ENCODE assay signal across 8 cellular contexts in the genomic region with DNA sequence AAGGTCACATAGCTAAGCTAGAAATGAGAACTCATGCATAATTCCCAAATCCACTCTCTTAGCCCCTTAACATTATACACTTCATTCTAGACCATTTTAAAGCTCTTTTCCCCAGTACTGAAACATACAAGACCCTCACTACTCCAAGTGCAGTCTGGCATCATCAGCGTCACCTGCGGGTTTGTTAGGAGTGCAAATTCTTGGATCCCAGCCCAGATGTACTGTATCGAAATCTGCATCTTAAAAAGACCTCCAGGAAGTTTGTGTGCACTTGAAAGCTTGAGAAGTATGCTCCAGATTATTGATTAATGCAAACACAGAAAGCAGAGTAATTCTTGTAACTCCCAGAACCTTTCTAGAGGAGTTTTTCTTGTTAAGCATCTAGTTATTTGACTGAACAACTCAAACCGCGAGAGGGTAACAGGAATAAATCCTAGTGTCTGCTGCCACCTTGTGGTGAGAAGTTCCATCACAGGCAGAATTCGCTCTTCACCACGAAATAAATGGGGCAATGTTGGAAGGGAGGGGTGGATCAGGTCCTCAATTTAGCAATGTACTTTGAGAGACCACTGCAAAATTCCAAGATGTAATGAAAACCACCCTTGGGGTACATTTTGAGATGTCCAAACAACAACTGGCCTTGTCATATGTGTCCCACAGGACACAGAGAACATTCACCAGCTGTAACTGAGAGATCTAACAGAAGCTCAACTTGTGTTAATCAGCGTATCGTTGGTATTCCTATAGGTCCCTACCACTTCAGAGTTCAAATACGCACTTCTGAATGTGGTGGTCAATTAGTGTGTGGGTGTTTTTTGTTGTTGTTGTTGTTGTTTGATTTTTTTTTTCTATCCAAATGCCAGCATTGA. TPM values are rescaled to one million over a fixed set of nuclear protein-coding genes. Genes with fewer than 3 reads are reported as not detected.
A peak's percentile ranks its signal among the peaks of the same experiment; 100 is the strongest.
DNase-seq lines count a peak whose midpoint lies in the region; ATAC-seq and TF ChIP-seq lines count a peak whose summit lies in the region.

No MANE protein-coding gene starts in this region.

- TF ChIP-seq POLR2A in NB4 (IDR thresholded peaks at IDR 0.05; ENCODE audit: extremely low read depth, insufficient read length) = no peak

- 29 to 31% methylated on average over 10 of the region's 10 CpGs for WGBS in GM23248 (ENCODE audit: low coverage in 1 of 2, low lambda C conversion rate in 2 of 2, missing lambda C conversion rate in 2 of 2), 2 experiments

- no peak overlapping the region for H3K4me2 ChIP-seq in GM23248 (ENCODE audit: unreplicated experiment)

- ATAC-seq in HG03521 (IDR thresholded peaks at IDR 0.05; ENCODE audit: unreplicated experiment) = no peak

- H3K4me3 ChIP-seq in GM23248 = no peak overlapping the region
- no peak overlapping the region for H3K4me3 ChIP-seq in NB4 (ENCODE audit: low read depth, low read length)

- H3K27me3 ChIP-seq in GM23248 (replicated peaks; ENCODE audit: insufficient read depth) = no peaks in the 10 kb centered on the region

- no peak overlapping the region for H3K4me3 Mint-ChIP-seq in T-helper 2 cell treated with Interferon-gamma antibody and Interleukin-4, amounts not matched to agents 5 μg/mL and 100 μg/mL, for 36 hours

- H2AFZ ChIP-seq in GM23248 = no peak overlapping the region

- no peaks in the 10 kb centered on the region for H3K9me2 ChIP-seq in GM23248 (ENCODE audit: insufficient read depth)

- H3K9me3 Mint-ChIP-seq in T-helper 2 cell treated with Interferon-gamma antibody and Interleukin-4, amounts not matched to agents 5 μg/mL and 100 μg/mL, for 36 hours = no peaks in the 10 kb centered on the region

- H3K27ac ChIP-seq in GM23248 = no peak overlapping the region

- no peaks in the 10 kb centered on the region for H3K79me2 ChIP-seq in GM23248 (ENCODE audit: insufficient read depth)

- 0 out of 2 replicates have a peak, but pooled peaks cover 2% of the 10 kb centered on the region for H3K4me1 ChIP-seq in GM23248 (ENCODE audit: insufficient read depth)

- H3K9ac ChIP-seq in GM23248 = no peak overlapping the region

- in situ Hi-C loops in GM23248 (cut with MboI) = loop anchor here (5.0 to 25.0 kb wide), 2 partner anchors 466 to 1206 kb away; no protein-coding TSS in a partner anchor

- 0 out of 2 replicates have a peak, but pooled peaks cover 4% of the 10 kb centered on the region for H3K36me3 ChIP-seq in GM23248 (ENCODE audit: low read depth)

- H3F3A ChIP-seq in GM23248 (ENCODE audit: insufficient read depth) = no peaks in the 10 kb centered on the region

- peak; percentile 57 for TF ChIP-seq CTCF in NB4 (IDR thresholded peaks at IDR 0.05; ENCODE audit: low read depth, low read length)

- H3K4me1 Mint-ChIP-seq in T-helper 2 cell treated with Interferon-gamma antibody and Interleukin-4, amounts not matched to agents 5 μg/mL and 100 μg/mL, for 36 hours (ENCODE audit: low read depth) = no peaks in the 10 kb centered on the region

- H3K9me3 ChIP-seq in GM23248 (ENCODE audit: low read depth) = no peaks in the 10 kb centered on the region

- H4K20me1 ChIP-seq in GM23248 (ENCODE audit: insufficient read depth) = no peaks in the 10 kb centered on the region

- DNase-seq in ELR (ENCODE audit: low read depth) (peak; percentile 67), GM23248 (peak; percentile 78), NB4 (ENCODE audit: low read depth) (peak; percentile 66), astrocyte of the hippocampus (ENCODE audit: low read depth, low spot score) (peak; percentile 82), iPS DF 4.7 (ENCODE audit: extremely low read depth, low spot score) (peak; percentile 41)
- DNase-seq in T-helper 2 cell treated with Interferon-gamma antibody and Interleukin-4, amounts not matched to agents 5 μg/mL and 100 μg/mL, for 36 hours (ENCODE audit: low spot score) = peak; percentile 23
- peak; percentile 9 to 22 for DNase-seq in stimulated activated CD4-positive, alpha-beta T cell treated with anti-CD3 and anti-CD28 coated beads, Interleukin-15, amount 100 ng/mL, for 1 hour (ENCODE audit: low read depth in 1 of 2, low spot score in 1 of 2)

- H3K27me3 Mint-ChIP-seq in T-helper 2 cell treated with Interferon-gamma antibody and Interleukin-4, amounts not matched to agents 5 μg/mL and 100 μg/mL, for 36 hours (ENCODE audit: low read depth) = no peaks in the 10 kb centered on the region

- H3K36me3 Mint-ChIP-seq in T-helper 2 cell treated with Interferon-gamma antibody and Interleukin-4, amounts not matched to agents 5 μg/mL and 100 μg/mL, for 36 hours (ENCODE audit: low read depth) = no peaks in the 10 kb centered on the region

- no peak overlapping the region for H3K27ac Mint-ChIP-seq in T-helper 2 cell treated with Interferon-gamma antibody and Interleukin-4, amounts not matched to agents 5 μg/mL and 100 μg/mL, for 36 hours

RNA-seq across cellular contexts. Expression of gene C3orf49, which starts 0.6 kb away (rescaled TPM):
- total RNA-seq in GM23248 (2014; rRNA removed; shearing (Covaris generic)) = not detected in 2 replicates
- polyA plus RNA-seq in GM23248 (2016; fragmentation: Nextera tagmentation; extraction: Ambion mirVana) = not detected in 2 replicates

RNA-seq across cellular contexts. Expression of gene THOC7, which starts 45.1 kb away (rescaled TPM):
- 54.8 and 71.7 TPM in 2 replicates for total RNA-seq in GM23248 (2014; rRNA removed; shearing (Covaris generic))
- 93.8 and 103 TPM in 2 replicates for polyA plus RNA-seq in GM23248 (2016; fragmentation: Nextera tagmentation; extraction: Ambion mirVana)

RNA-seq across cellular contexts. Expression of gene ATXN7, which starts 45.2 kb away (rescaled TPM):
- total RNA-seq in GM23248 (2014; rRNA removed; shearing (Covaris generic)) = 3.9 and 6.6 TPM in 2 replicates
- 1.8 and 2.4 TPM in 2 replicates for polyA plus RNA-seq in GM23248 (2016; fragmentation: Nextera tagmentation; extraction: Ambion mirVana)

Comparison
In these comparisons a context has a peak if more than half of its experiments do, and no peak if none do; other contexts are left out.
1. DNase-seq: peak in every context shown above with its lines; median percentile 82 in astrocyte of the hippocampus; 78 in GM23248; 67 in ELR; 66 in NB4; 41 in iPS DF 4.7; 23 in T-helper 2 cell treated with Interferon-gamma antibody and Interleukin-4, amounts not matched to agents 5 μg/mL and 100 μg/mL, for 36 hours; 16 in stimulated activated CD4-positive, alpha-beta T cell treated with anti-CD3 and anti-CD28 coated beads, Interleukin-15, amount 100 ng/mL, for 1 hour.